In the genomic region with DNA sequence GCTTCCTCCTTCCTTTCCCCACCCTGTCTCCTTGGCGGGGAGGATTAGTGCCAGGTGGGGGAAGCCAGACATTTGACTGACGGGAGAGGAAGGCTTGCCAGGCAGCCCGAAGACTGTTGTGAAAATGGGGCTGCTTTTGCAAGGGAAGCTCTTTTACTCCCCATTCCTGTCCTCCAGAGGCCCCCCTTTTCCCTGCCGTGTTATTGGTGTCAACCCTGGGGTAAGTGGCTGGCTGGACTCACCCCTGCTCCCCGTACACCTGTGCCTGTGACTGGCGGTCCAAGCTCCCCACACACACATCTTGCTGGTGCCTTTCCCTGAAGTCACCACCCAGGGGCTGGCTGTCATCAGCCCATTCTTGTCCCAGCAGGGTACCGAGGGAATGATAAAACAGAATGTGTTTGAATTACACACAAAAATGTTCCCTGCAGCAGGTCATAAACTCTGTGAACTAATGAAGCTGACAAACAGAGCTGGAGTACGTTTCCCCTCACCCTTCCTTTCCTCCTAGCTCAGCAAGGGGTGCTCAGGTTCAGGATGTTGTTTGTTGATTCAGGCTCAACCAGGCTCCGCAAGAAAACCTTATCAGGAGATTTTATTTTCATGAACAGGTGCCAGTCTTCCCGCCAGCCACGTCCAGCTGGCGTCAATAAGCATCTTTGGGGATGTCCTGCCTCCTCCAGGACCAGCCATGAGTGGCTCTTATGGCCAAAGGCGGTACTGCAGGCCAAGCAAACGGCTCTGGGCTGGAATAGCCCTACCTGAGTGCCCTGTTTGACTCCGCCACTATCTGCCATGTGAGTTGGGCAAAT, we compare ENCODE assay signal across 7 cellular contexts. TPM values are rescaled to one million over a fixed set of nuclear protein-coding genes. Genes with fewer than 3 reads are reported as not detected.
DNase-seq lines count a peak whose midpoint lies in the region; ATAC-seq and TF ChIP-seq lines count a peak whose summit lies in the region.
"Had no signal": no experiment of that assay in that cellular context is flagged by ENCODE, and none has a peak within 500 bp of the region (broad histone marks: within the 10 kb centered on the region; RNA-seq: fewer than 3 reads in every experiment).

No MANE protein-coding gene starts in this region.

- H3K4me3 Mint-ChIP-seq in activated CD4-positive, alpha-beta memory T cell treated with anti-CD3 and anti-CD28 coated beads for 36 hours: no peak overlapping the region

- H3K9ac ChIP-seq in KMS-11: no peak overlapping the region

- H3K9me3 Mint-ChIP-seq in activated CD4-positive, alpha-beta memory T cell treated with anti-CD3 and anti-CD28 coated beads for 36 hours: no peaks in the 10 kb centered on the region

- ATAC-seq in lower lobe of right lung (peak; percentile 75 to 82), HG03457 (IDR thresholded peaks at IDR 0.05; ENCODE audit: unreplicated experiment) (no peak), HG02610 (IDR thresholded peaks at IDR 0.05; ENCODE audit: unreplicated experiment) (no peak)

- POLR2A ChIA-PET in activated CD4-positive, alpha-beta memory T cell treated with anti-CD3 and anti-CD28 coated beads for 36 hours (lab: Charles Lee): interaction anchor here (0.9 to 1.5 kb wide), 2 partner anchors 9 to 18 kb away, joined by 3 to 4 read pairs; no protein-coding TSS in a partner anchor

- H3K27ac ChIP-seq in KMS-11 (no peak overlapping the region), lower lobe of right lung (peak overlapping the region; percentile 46)
- H3K27ac ChIP-seq: SJSA1 had no signal

- peaks cover 7% of the 10 kb centered on the region; the same call in 1 of the 2 replicates for H3K27me3 ChIP-seq in KMS-11 (ENCODE audit: insufficient read depth, low read depth)
- no peaks in the 10 kb centered on the region for H3K27me3 ChIP-seq in lower lobe of right lung (ENCODE audit: low read depth)
- H3K27me3 ChIP-seq: SJSA1 had no signal

- CTCF ChIA-PET in activated CD4-positive, alpha-beta memory T cell treated with anti-CD3 and anti-CD28 coated beads for 36 hours (lab: Charles Lee): interaction anchor here (0.6 to 4.0 kb wide), 19 partner anchors 9 to 154 kb away, joined by 3 to 24 read pairs (median 4); no protein-coding TSS in a partner anchor

- TF ChIP-seq CTCF in KMS-11 (conservative IDR thresholded peaks at IDR 0.05; ENCODE audit: low read depth, low read length): peak; percentile 75
- TF ChIP-seq CTCF in lower lobe of right lung (IDR thresholded peaks at IDR 0.05): peak; percentile 81

- no peaks in the 10 kb centered on the region for H4K20me1 ChIP-seq in KMS-11 (ENCODE audit: insufficient read depth)

- H3K27ac Mint-ChIP-seq in activated CD4-positive, alpha-beta memory T cell treated with anti-CD3 and anti-CD28 coated beads for 36 hours: no peak overlapping the region

- no peak overlapping the region for H3K4me2 ChIP-seq in KMS-11

- H3K27me3 Mint-ChIP-seq in activated CD4-positive, alpha-beta memory T cell treated with anti-CD3 and anti-CD28 coated beads for 36 hours: no peaks in the 10 kb centered on the region

- H3K9me3 ChIP-seq in lower lobe of right lung: no peaks in the 10 kb centered on the region
- H3K9me3 ChIP-seq: SJSA1 had no signal

- peak; percentile 79 for DNase-seq in Caki2 (ENCODE audit: low read depth)
- peak; percentile 44 for DNase-seq in activated CD4-positive, alpha-beta memory T cell treated with anti-CD3 and anti-CD28 coated beads for 36 hours
- DNase-seq in lower lobe of right lung: peak; percentile 75

- H3K4me1 ChIP-seq in KMS-11 (ENCODE audit: low read depth, poor library complexity, severe bottlenecking) (peaks cover 17% of the 10 kb centered on the region), lower lobe of right lung (peaks cover 26% of the 10 kb centered on the region)

- H3K4me3 ChIP-seq in KMS-11 (IDR thresholded peaks at IDR 0.05; ENCODE audit: insufficient read depth, low read depth, low read length) (no peak overlapping the region), lower lobe of right lung (no peak overlapping the region)
- H3K4me3 ChIP-seq: SJSA1 had no signal

- H3K36me3 ChIP-seq in KMS-11 (ENCODE audit: insufficient read depth): no peaks in the 10 kb centered on the region
- H3K36me3 ChIP-seq in lower lobe of right lung: peaks cover 15% of the 10 kb centered on the region
- H3K36me3 ChIP-seq: SJSA1 had no signal

- H3K79me2 ChIP-seq in KMS-11 (ENCODE audit: insufficient read depth, low read depth): no peaks in the 10 kb centered on the region

- in situ Hi-C loops in Caki2 (cut with HindIII; ENCODE audit: low pct_unique_long_range_greater_than_20kb, low sequenced_read_pairs): no loop called here

- H3K36me3 Mint-ChIP-seq in activated CD4-positive, alpha-beta memory T cell treated with anti-CD3 and anti-CD28 coated beads for 36 hours: no peaks in the 10 kb centered on the region

- intact Hi-C loops in activated CD4-positive, alpha-beta memory T cell treated with anti-CD3 and anti-CD28 coated beads for 36 hours (cut with micrococcal nuclease): loop anchor here (5.0 kb wide), 1 partner anchor 58 kb away; a partner anchor contains a TSS
- intact Hi-C loops in lower lobe of right lung (cut with DNase I): no loop called here

- peak overlapping the region; percentile 24; the same call in 1 of the 2 replicates for H2AFZ ChIP-seq in KMS-11 (ENCODE audit: low read depth)

- peaks cover 7% of the 10 kb centered on the region for H3K4me1 Mint-ChIP-seq in activated CD4-positive, alpha-beta memory T cell treated with anti-CD3 and anti-CD28 coated beads for 36 hours (ENCODE audit: low read depth)

RNA-seq across cellular contexts. Expression of a gene that starts 4.3 kb away (rescaled TPM):
- 15.8 and 17.4 TPM in 2 replicates for total RNA-seq in Caki2 (2014; rRNA removed; shearing (Covaris generic); ENCODE audit: low replicate concordance)
- total RNA-seq in activated CD4-positive, alpha-beta memory T cell treated with anti-CD3 and anti-CD28 coated beads for 36 hours: 1 to 10 TPM; 6.5 to 8.2 TPM
- total RNA-seq in lower lobe of right lung: 16.7 TPM

RNA-seq across cellular contexts. Expression of a gene that starts 17.7 kb away (rescaled TPM):
- 3.0 and 4.4 TPM in 2 replicates for total RNA-seq in Caki2 (2014; rRNA removed; shearing (Covaris generic); ENCODE audit: low replicate concordance)
- 1 to 10 TPM; 6.7 to 7.7 TPM for total RNA-seq in activated CD4-positive, alpha-beta memory T cell treated with anti-CD3 and anti-CD28 coated beads for 36 hours
- 32.3 TPM for total RNA-seq in lower lobe of right lung

RNA-seq across cellular contexts. Expression of a gene that starts 26.1 kb away (rescaled TPM):
- 135 and 304 TPM in 2 replicates for total RNA-seq in Caki2 (2014; rRNA removed; shearing (Covaris generic); ENCODE audit: low replicate concordance)
- total RNA-seq in activated CD4-positive, alpha-beta memory T cell treated with anti-CD3 and anti-CD28 coated beads for 36 hours: 10 to 100 TPM; 65.2 to 70.8 TPM
- 34.9 TPM for total RNA-seq in lower lobe of right lung

RNA-seq across cellular contexts. Expression of a gene that starts 48.8 kb away (rescaled TPM):
- total RNA-seq in Caki2 (2014; rRNA removed; shearing (Covaris generic); ENCODE audit: low replicate concordance): 276 and 299 TPM in 2 replicates
- total RNA-seq in activated CD4-positive, alpha-beta memory T cell treated with anti-CD3 and anti-CD28 coated beads for 36 hours: 100 to 1,000 TPM; 263 to 267 TPM
- 61.1 TPM for total RNA-seq in lower lobe of right lung

RNA-seq across cellular contexts. Expression of a gene that starts 58.5 kb away (rescaled TPM):
- 17.9 and 26.6 TPM in 2 replicates for total RNA-seq in Caki2 (2014; rRNA removed; shearing (Covaris generic); ENCODE audit: low replicate concordance)
- 10 to 100 TPM; 20.6 to 23.3 TPM for total RNA-seq in activated CD4-positive, alpha-beta memory T cell treated with anti-CD3 and anti-CD28 coated beads for 36 hours
- total RNA-seq in lower lobe of right lung: 22.9 TPM

Comparison
In these comparisons a context has a peak if more than half of its experiments do, and no peak if none do; other contexts are left out.
1. ATAC-seq: peak in lower lobe of right lung (2 of 2); none in HG03457 (single experiment) and HG02610 (single experiment).
2. Peak in every context shown above with its lines, with median percentiles within 50 percentile points of each other: DNase-seq.